ENCODE assay signal across 20 cellular contexts in genomic region chr10:53361281-53361680, GRCh38.
A peak's percentile ranks its signal among the peaks of the same experiment; 100 is the strongest.
DNase-seq lines count a peak whose midpoint lies in the region; ATAC-seq and TF ChIP-seq lines count a peak whose summit lies in the region.
"Had no signal": no experiment of that assay in that cellular context is flagged by ENCODE, and none has a peak within 500 bp of the region (broad histone marks: within the 10 kb centered on the region; RNA-seq: fewer than 3 reads in every experiment).

No MANE protein-coding gene starts in this region.

- DNase-seq in HuH-7 (ENCODE audit: low spot score) (peak; percentile 5), hepatocyte (ENCODE audit: low spot score) (peak; percentile 8), right lobe of liver (peak in 1 of 3 donors; percentile 57), NCI-H82 treated with DMSO at 0.1 percent for 48 hours (lab: John Stamatoyannopoulos, UW; ENCODE audit: unreplicated experiment) (no peak), NCI-H446 (lab: John Stamatoyannopoulos, UW) (no peak), kidney tubule cell (ENCODE audit: low spot score) (no peak), MV-4-11 (lab: John Stamatoyannopoulos, UW) (no peak)
- DNase-seq: ACHN; BE2C; C1 segment of cervical spinal cord; CD4-positive, CD25-positive, alpha-beta regulatory T cell; CD8-positive, alpha-beta memory T cell; COR-L47; DMS 273 treated with DMSO at 0.1 percent for 48 hours; DMS53; DND-41; EL; HCEC 1CT had no signal

- H3K36me3 ChIP-seq in hepatocyte (replicated peaks; ENCODE audit: insufficient read depth, low read depth) (no peaks in the 10 kb centered on the region), right lobe of liver (no peaks in the 10 kb centered on the region)
- H3K36me3 ChIP-seq: BE2C had no signal

- intact Hi-C loops in right lobe of liver (cut with DNase I) = no loop called here

- no peak for TF ChIP-seq POLR2A in right lobe of liver (IDR thresholded peaks at IDR 0.05)

- H3K27me3 ChIP-seq in hepatocyte = no peaks in the 10 kb centered on the region
- no peaks in the 10 kb centered on the region for H3K27me3 ChIP-seq in right lobe of liver
- H3K27me3 ChIP-seq: BE2C had no signal

- no peaks in the 10 kb centered on the region for H3K9me2 ChIP-seq in hepatocyte (replicated peaks; ENCODE audit: insufficient read depth)

- no peak for TF ChIP-seq CTCF in hepatocyte (IDR thresholded peaks at IDR 0.05; ENCODE audit: poor library complexity)
- no peak for TF ChIP-seq CTCF in right lobe of liver (IDR thresholded peaks at IDR 0.05)

- no peak overlapping the region for H3K4me2 ChIP-seq in hepatocyte

- H3K4me1 ChIP-seq in hepatocyte (ENCODE audit: insufficient read depth) (no peaks in the 10 kb centered on the region), right lobe of liver (peaks cover 0 to 9% (median 2%) of the 10 kb centered on the region in 4 donors)

- 87% methylated on average over 1 of the region's 1 CpG for WGBS in hepatocyte (ENCODE audit: low lambda C conversion rate, missing lambda C conversion rate)
- 31% methylated on average over 1 of the region's 1 CpG for WGBS in right lobe of liver (ENCODE audit: insufficient coverage, low coverage, low lambda C conversion rate, missing lambda C conversion rate)

- H3K9me3 ChIP-seq in hepatocyte (ENCODE audit: low read depth) = no peaks in the 10 kb centered on the region
- H3K9me3 ChIP-seq in right lobe of liver = no peaks in the 10 kb centered on the region
- H3K9me3 ChIP-seq: BE2C had no signal

- H2AFZ ChIP-seq in hepatocyte = no peak overlapping the region

- ATAC-seq in right lobe of liver = peak; percentile 91 to 99 (median 95)
- ATAC-seq: GM12878 had no signal

- H4K20me1 ChIP-seq in hepatocyte (ENCODE audit: insufficient read depth, poor library complexity, severe bottlenecking) = no peaks in the 10 kb centered on the region

- H3K27ac ChIP-seq in hepatocyte = no peak overlapping the region
- peak overlapping the region in 2 of 3 donors; percentile 3 to 55 for H3K27ac ChIP-seq in right lobe of liver
- H3K27ac ChIP-seq: HL-60 had no signal

- no peaks in the 10 kb centered on the region for H3K79me2 ChIP-seq in hepatocyte

- no peak overlapping the region for H3K4me3 ChIP-seq in hepatocyte
- no peak overlapping the region for H3K4me3 ChIP-seq in right lobe of liver
- H3K4me3 ChIP-seq: GM12878 had no signal

Comparison
In these comparisons a context has a peak if more than half of its experiments do, and no peak if none do; other contexts are left out.
1. DNase-seq: peak in HuH-7 (single experiment) and hepatocyte (single experiment); none in NCI-H82 treated with DMSO at 0.1 percent for 48 hours (single experiment), NCI-H446 (0 of 2), kidney tubule cell (single experiment) and MV-4-11 (single experiment).